In the genomic region with DNA sequence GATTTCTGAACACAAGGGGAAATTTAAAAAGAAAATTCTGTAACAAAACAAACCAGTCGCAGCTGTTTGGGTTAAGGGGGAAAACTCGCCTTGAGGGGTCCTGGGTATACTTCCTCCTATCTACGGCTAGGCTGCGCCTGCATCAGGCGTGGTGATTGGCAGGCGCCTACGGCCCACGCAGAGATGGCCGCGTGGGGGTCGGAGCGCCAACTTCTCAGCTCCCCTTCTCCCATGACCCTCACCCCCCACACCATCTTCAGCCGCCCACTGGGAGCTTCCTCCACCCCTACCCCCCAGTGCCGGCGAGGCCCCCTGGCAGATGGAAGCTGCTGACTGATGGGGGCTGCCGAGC, we compare ENCODE assay signal across 14 cellular contexts. TPM values are rescaled to one million over a fixed set of nuclear protein-coding genes. Genes with fewer than 3 reads are reported as not detected.
DNase-seq lines count a peak whose midpoint lies in the region; TF ChIP-seq lines count a peak whose summit lies in the region.
"Had no signal": no experiment of that assay in that cellular context is flagged by ENCODE, and none has a peak within 500 bp of the region (broad histone marks: within the 10 kb centered on the region; RNA-seq: fewer than 3 reads in every experiment).

No MANE protein-coding gene starts in this region.

- CTCF ChIA-PET in SK-N-SH (lab: Yijun Ruan, JAX), result interaction anchor here (0.7 to 3.4 kb wide), 7 partner anchors 9 to 620 kb away, joined by 3 to 14 read pairs (median 3); no protein-coding TSS in a partner anchor

- H3K4me2 ChIP-seq in SK-N-SH (peak overlapping the region; percentile 68; the same call in 1 of the 2 replicates), skeletal muscle satellite cell (ENCODE audit: low read length) (peak overlapping the region; percentile 95)

- peak overlapping the region; percentile 63; the same call in 1 of the 2 replicates for H3K9ac ChIP-seq in SK-N-SH
- H3K9ac ChIP-seq in skeletal muscle satellite cell (ENCODE audit: low read depth, low read length), result peak overlapping the region; percentile 90
- no peak overlapping the region for H3K9ac ChIP-seq in colonic mucosa (ENCODE audit: low read depth in 2 of 2, low read length in 2 of 2)

- no peak for DNase-seq in H7
- DNase-seq in SK-N-SH, result no peak
- DNase-seq in C1 segment of cervical spinal cord (lab: John Stamatoyannopoulos, UW), result no peak
- no peak for DNase-seq in colonic mucosa
- DNase-seq in NCI-H146 (lab: John Stamatoyannopoulos, UW), result no peak
- DNase-seq: activated CD4-positive, CD25-positive, alpha-beta regulatory T cell; hypothalamus; NCI-H2171; stimulated activated CD4-positive, alpha-beta T cell treated with anti-CD3 and anti-CD28 coated beads, Interleukin-2, amount 100 ng/mL, for 48 hours had no signal

- H3K4me3 ChIP-seq in H7 (ENCODE audit: insufficient read depth, low read depth, low read length) (peak overlapping the region; percentile 47), SK-N-SH (ENCODE audit: low read depth in 2 of 2, low read length in 1 of 2) (peak overlapping the region in 1 of 2 experiments; percentile 34; a peak in 2 of 4 replicates), iPS-11a (ENCODE audit: low read depth, low read length) (peak overlapping the region; percentile 35), skeletal muscle satellite cell (ENCODE audit: low read length) (peak overlapping the region; percentile 63), colonic mucosa (no peak overlapping the region)
- H3K4me3 ChIP-seq: GM12878 had no signal

- no peaks in the 10 kb centered on the region for H4K20me1 ChIP-seq in SK-N-SH (ENCODE audit: insufficient read depth)

- peaks cover 18 to 23% of the 10 kb centered on the region in 2 experiments; a peak in 3 of 4 replicates for H3K4me1 ChIP-seq in SK-N-SH (ENCODE audit: control insufficient read depth in 1 of 2, insufficient read depth in 2 of 2, low read depth in 1 of 2, low read length in 1 of 2)
- peaks cover 57% of the 10 kb centered on the region for H3K4me1 ChIP-seq in skeletal muscle satellite cell (ENCODE audit: control insufficient read depth, insufficient read depth, low read length)
- H3K4me1 ChIP-seq in colonic mucosa, result no peaks in the 10 kb centered on the region

- peaks cover 63% of the 10 kb centered on the region for H3K79me2 ChIP-seq in SK-N-SH (ENCODE audit: insufficient read depth)

- 83% methylated on average over 2 of the region's 16 CpGs for WGBS in SK-N-SH (ENCODE audit: low lambda C conversion rate)

- TF ChIP-seq CTCF in SK-N-SH (IDR thresholded peaks at IDR 0.05), result no peak
- no peak for TF ChIP-seq CTCF in colonic mucosa (IDR thresholded peaks at IDR 0.05)

- POLR2A ChIA-PET in SK-N-SH (lab: Yijun Ruan, JAX), result interaction anchor here (0.8 kb wide), 1 partner anchor 17 kb away, joined by 3 read pairs; no protein-coding TSS in a partner anchor

- intact Hi-C loops in colonic mucosa (cut with DNase I), result no loop called here

- no peak for TF ChIP-seq EP300 in SK-N-SH (IDR thresholded peaks at IDR 0.05; ENCODE audit: borderline replicate concordance in 1 of 2, low read depth in 1 of 2, low read length in 1 of 2)

- H3K27me3 ChIP-seq in H7 (ENCODE audit: control insufficient read depth, insufficient read depth, low read length) (peaks cover 67% of the 10 kb centered on the region), SK-N-SH (ENCODE audit: insufficient read depth) (no peaks in the 10 kb centered on the region), skeletal muscle satellite cell (ENCODE audit: control insufficient read depth, insufficient read depth, low read length) (no peaks in the 10 kb centered on the region), colonic mucosa (peaks cover 64% of the 10 kb centered on the region)

- no peak for TF ChIP-seq RAD21 in SK-N-SH (IDR thresholded peaks at IDR 0.05; ENCODE audit: low read length)

- peaks cover 31% of the 10 kb centered on the region for H3F3A ChIP-seq in SK-N-SH (replicated peaks; ENCODE audit: insufficient read depth)

- H2AFZ ChIP-seq in SK-N-SH (ENCODE audit: low read depth), result peak overlapping the region; percentile 38; the same call in 1 of the 2 replicates

- H3K36me3 ChIP-seq in H7 (replicated peaks; ENCODE audit: control insufficient read depth, insufficient read depth, low read length) (no peaks in the 10 kb centered on the region), SK-N-SH (replicated peaks in 1 of 2; ENCODE audit: control insufficient read depth in 1 of 2, insufficient read depth in 2 of 2, low read length in 1 of 2) (peaks cover 28 to 33% of the 10 kb centered on the region in 2 experiments), skeletal muscle satellite cell (ENCODE audit: insufficient read depth, low read length) (peaks cover 46% of the 10 kb centered on the region), colonic mucosa (no peaks in the 10 kb centered on the region)

- H3K9me2 ChIP-seq in SK-N-SH, result no peaks in the 10 kb centered on the region

- H3K9me3 ChIP-seq in SK-N-SH, result no peaks in the 10 kb centered on the region
- H3K9me3 ChIP-seq in skeletal muscle satellite cell (replicated peaks; ENCODE audit: low read length), result no peaks in the 10 kb centered on the region
- H3K9me3 ChIP-seq in colonic mucosa, result no peaks in the 10 kb centered on the region

- peak overlapping the region in 1 of 2 experiments; percentile 87; a peak in 1 of 4 replicates for H3K27ac ChIP-seq in SK-N-SH (ENCODE audit: low read depth in 2 of 2, low read length in 1 of 2)
- H3K27ac ChIP-seq in colonic mucosa, result no peak overlapping the region
- H3K27ac ChIP-seq: C4-2B, HL-60 had no signal

TF ChIP-seq in SK-N-SH, 30 proteins besides CTCF, POLR2A, EP300 and RAD21:
- TF ChIP-seq TAF1 (IDR thresholded peaks at IDR 0.05; ENCODE audit: borderline replicate concordance, low read depth, low read length), result no peak
- no peak for TF ChIP-seq MEF2A (IDR thresholded peaks at IDR 0.05; ENCODE audit: borderline replicate concordance, low read depth)
- TF ChIP-seq, protein P1, sequence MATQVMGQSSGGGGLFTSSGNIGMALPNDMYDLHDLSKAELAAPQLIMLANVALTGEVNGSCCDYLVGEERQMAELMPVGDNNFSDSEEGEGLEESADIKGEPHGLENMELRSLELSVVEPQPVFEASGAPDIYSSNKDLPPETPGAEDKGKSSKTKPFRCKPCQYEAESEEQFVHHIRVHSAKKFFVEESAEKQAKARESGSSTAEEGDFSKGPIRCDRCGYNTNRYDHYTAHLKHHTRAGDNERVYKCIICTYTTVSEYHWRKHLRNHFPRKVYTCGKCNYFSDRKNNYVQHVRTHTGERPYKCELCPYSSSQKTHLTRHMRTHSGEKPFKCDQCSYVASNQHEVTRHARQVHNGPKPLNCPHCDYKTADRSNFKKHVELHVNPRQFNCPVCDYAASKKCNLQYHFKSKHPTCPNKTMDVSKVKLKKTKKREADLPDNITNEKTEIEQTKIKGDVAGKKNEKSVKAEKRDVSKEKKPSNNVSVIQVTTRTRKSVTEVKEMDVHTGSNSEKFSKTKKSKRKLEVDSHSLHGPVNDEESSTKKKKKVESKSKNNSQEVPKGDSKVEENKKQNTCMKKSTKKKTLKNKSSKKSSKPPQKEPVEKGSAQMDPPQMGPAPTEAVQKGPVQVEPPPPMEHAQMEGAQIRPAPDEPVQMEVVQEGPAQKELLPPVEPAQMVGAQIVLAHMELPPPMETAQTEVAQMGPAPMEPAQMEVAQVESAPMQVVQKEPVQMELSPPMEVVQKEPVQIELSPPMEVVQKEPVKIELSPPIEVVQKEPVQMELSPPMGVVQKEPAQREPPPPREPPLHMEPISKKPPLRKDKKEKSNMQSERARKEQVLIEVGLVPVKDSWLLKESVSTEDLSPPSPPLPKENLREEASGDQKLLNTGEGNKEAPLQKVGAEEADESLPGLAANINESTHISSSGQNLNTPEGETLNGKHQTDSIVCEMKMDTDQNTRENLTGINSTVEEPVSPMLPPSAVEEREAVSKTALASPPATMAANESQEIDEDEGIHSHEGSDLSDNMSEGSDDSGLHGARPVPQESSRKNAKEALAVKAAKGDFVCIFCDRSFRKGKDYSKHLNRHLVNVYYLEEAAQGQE (IDR thresholded peaks at IDR 0.05; ENCODE audit: low read depth, low read length), result no peak
- TF ChIP-seq, protein P2, sequence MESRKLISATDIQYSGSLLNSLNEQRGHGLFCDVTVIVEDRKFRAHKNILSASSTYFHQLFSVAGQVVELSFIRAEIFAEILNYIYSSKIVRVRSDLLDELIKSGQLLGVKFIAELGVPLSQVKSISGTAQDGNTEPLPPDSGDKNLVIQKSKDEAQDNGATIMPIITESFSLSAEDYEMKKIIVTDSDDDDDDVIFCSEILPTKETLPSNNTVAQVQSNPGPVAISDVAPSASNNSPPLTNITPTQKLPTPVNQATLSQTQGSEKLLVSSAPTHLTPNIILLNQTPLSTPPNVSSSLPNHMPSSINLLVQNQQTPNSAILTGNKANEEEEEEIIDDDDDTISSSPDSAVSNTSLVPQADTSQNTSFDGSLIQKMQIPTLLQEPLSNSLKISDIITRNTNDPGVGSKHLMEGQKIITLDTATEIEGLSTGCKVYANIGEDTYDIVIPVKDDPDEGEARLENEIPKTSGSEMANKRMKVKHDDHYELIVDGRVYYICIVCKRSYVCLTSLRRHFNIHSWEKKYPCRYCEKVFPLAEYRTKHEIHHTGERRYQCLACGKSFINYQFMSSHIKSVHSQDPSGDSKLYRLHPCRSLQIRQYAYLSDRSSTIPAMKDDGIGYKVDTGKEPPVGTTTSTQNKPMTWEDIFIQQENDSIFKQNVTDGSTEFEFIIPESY (IDR thresholded peaks at IDR 0.05; ENCODE audit: borderline replicate concordance, low read depth), result no peak
- TF ChIP-seq POLR2AphosphoS5 (IDR thresholded peaks at IDR 0.05; ENCODE audit: low read depth, low read length), result 0 out of 2 replicates have a peak, but pooled peaks have one; percentile 2

RNA-seq across cellular contexts. Expression of a gene that starts 12.2 kb away (rescaled TPM):
- 0.07 TPM in 1 of 2 replicates, not detected in the other for total RNA-seq in H7 (2014; rRNA removed; shearing (Covaris generic))
- 31.2 and 52.1 TPM in 2 replicates for polyA plus RNA-seq in SK-N-SH (2012; rRNA removed)
- polyA plus RNA-seq in SK-N-SH (2012; cell fraction: cytosol; rRNA removed), result 34.8 and 43.7 TPM in 2 replicates
- polyA plus RNA-seq in SK-N-SH (2012; cell fraction: nucleus; rRNA removed), result 42.7 and 45.1 TPM in 2 replicates
- 8.1 and 15.9 TPM in 2 replicates for total RNA-seq in skeletal muscle satellite cell (2012; rRNA removed)
- not detected for total RNA-seq in colonic mucosa

Comparison
In these comparisons a context has a peak if more than half of its experiments do, and no peak if none do; other contexts are left out.
1. H3K9ac ChIP-seq: peak in SK-N-SH (single experiment) and skeletal muscle satellite cell (single experiment); none in colonic mucosa (0 of 2).